Comparison of ENCODE assay signal across 8 cellular contexts in the genomic region with DNA sequence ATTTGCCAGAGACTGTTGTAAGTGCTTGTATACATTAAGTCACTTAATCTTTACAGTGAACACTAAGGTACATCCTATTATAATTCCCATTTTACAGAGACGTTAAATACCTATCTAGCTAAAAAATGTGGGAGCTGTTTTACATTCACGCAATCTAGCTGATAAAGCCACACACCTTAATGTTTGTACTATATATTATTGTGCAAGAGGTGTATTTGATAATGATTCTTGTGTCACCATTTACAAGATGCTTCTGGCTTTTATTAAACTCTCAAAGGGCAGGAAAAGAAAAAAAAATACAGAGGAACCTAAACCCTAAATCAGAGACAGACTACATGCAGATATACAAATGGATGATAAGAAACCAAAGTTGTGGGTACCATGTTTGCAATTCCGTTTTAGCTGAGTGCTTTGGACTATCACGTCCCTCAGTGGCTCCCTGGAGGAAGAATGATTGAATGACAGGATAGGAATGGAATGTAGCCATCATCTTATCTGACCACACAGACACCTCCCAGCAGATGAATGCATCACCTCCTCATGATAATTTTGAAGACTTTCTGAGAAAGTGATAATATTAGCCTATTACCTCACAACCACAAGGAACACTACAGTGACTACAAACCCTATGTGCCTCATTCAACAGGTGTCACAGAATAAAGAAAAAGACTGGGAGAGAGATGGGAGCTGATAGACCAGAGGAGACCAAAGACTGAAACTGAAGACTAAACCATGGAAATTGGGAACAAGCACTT.
DNase-seq lines count a peak whose midpoint lies in the region; ATAC-seq, FAIRE-seq and TF ChIP-seq lines count a peak whose summit lies in the region.

No MANE protein-coding gene starts in this region.

- ATAC-seq in SK-N-SH treated with all-trans-retinoic acid at 6 μM for 48 hours (no peak), gastrocnemius medialis (peak in 1 of 2 donors; percentile 18), GM21825 (IDR thresholded peaks at IDR 0.05; ENCODE audit: unreplicated experiment) (no peak), HG02973 (IDR thresholded peaks at IDR 0.05; ENCODE audit: unreplicated experiment) (no peak)

- H3K9me3 ChIP-seq in gastrocnemius medialis = no peaks in the 10 kb centered on the region

- H3K36me3 ChIP-seq in gastrocnemius medialis = no peaks in the 10 kb centered on the region

- intact Hi-C loops in gastrocnemius medialis (cut with DNase I; ENCODE audit: low total_unique reads) = loop anchor here (1.0 to 10.0 kb wide), 3 partner anchors 159 to 1192 kb away; no protein-coding TSS in a partner anchor

- TF ChIP-seq CTCF in fibroblast of the aortic adventitia (IDR thresholded peaks at IDR 0.05; ENCODE audit: insufficient read depth, low read length) = no peak
- TF ChIP-seq CTCF in gastrocnemius medialis (IDR thresholded peaks at IDR 0.05 in 4 of 5, conservative IDR thresholded peaks at IDR 0.05 in 1 of 5) = no peak

- FAIRE-seq in GM12891 (lab: Jason Lieb, UNC) = no peak

- no peak for TF ChIP-seq POLR2A in gastrocnemius medialis (IDR thresholded peaks at IDR 0.05)
- no peak for TF ChIP-seq POLR2A in GM12891 (IDR thresholded peaks at IDR 0.05; ENCODE audit: low read depth, low read length)

- POLR2A ChIA-PET in HEK293T (lab: Yijun Ruan, JAX) = interaction anchor here (0.7 to 1.2 kb wide), 3 partner anchors 12 to 294 kb away, joined by 3 to 4 read pairs (median 4); no protein-coding TSS in a partner anchor

- CTCF ChIA-PET in HEK293T (lab: Yijun Ruan, JAX) = no interaction called here

- H3K27ac ChIP-seq in gastrocnemius medialis = peak overlapping the region; percentile 80 to 93 (median 89)

- in situ Hi-C loops in gastrocnemius medialis (cut with MboI; ENCODE audit: low sequenced_read_pairs in 4 of 4) = no loop called here

- H3K4me1 ChIP-seq in gastrocnemius medialis = peaks cover 9 to 24% of the 10 kb centered on the region in 2 donors

- H3K4me3 ChIP-seq in fibroblast of the aortic adventitia (ENCODE audit: low read depth, low read length) (no peak overlapping the region), gastrocnemius medialis (peak overlapping the region; percentile 52 to 68 (median 62))

- no peak for DNase-seq in HEK293T (ENCODE audit: extremely low spot score)
- peak; percentile 33 for DNase-seq in fibroblast of the aortic adventitia (ENCODE audit: low read depth)
- no peak for DNase-seq in gastrocnemius medialis
- DNase-seq in NOMO-1 (lab: John Stamatoyannopoulos, UW; ENCODE audit: unreplicated experiment in 2 of 2) = no peak
- no peak for DNase-seq in GM12891 (ENCODE audit: insufficient read length, low spot score)

- no peaks in the 10 kb centered on the region for H3K27me3 ChIP-seq in gastrocnemius medialis

TF ChIP-seq in HEK293T, 16 proteins besides CTCF, POLR2A, EP300 and RAD21:
- no peak for TF ChIP-seq L3MBTL2 (conservative IDR thresholded peaks at IDR 0.05)
- TF ChIP-seq, protein P1, sequence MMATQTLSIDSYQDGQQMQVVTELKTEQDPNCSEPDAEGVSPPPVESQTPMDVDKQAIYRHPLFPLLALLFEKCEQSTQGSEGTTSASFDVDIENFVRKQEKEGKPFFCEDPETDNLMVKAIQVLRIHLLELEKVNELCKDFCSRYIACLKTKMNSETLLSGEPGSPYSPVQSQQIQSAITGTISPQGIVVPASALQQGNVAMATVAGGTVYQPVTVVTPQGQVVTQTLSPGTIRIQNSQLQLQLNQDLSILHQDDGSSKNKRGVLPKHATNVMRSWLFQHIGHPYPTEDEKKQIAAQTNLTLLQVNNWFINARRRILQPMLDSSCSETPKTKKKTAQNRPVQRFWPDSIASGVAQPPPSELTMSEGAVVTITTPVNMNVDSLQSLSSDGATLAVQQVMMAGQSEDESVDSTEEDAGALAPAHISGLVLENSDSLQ (IDR thresholded peaks at IDR 0.05) = peak; percentile 24; the same call in 1 of the 2 replicates

TF ChIP-seq in SK-N-SH treated with all-trans-retinoic acid at 6 μM for 48 hours, 23 proteins besides CTCF, POLR2A, EP300 and RAD21:
- TF ChIP-seq OSR1 (CRISPR knock-in tag; IDR thresholded peaks at IDR 0.05) (no peak), ZNF8 (CRISPR knock-in tag; IDR thresholded peaks at IDR 0.05) (peak; percentile 58; the same call in 1 of the 2 replicates)

TF ChIP-seq in GM12891, 5 proteins besides CTCF, POLR2A, EP300 and RAD21:
- TF ChIP-seq TAF1 (IDR thresholded peaks at IDR 0.05; ENCODE audit: low read depth, low read length) (no peak), POU2F2 (IDR thresholded peaks at IDR 0.05; ENCODE audit: low read depth, low read length) (no peak), PAX5 (IDR thresholded peaks at IDR 0.05; ENCODE audit: insufficient read depth, low read length, severe bottlenecking) (no peak), SPI1 (IDR thresholded peaks at IDR 0.05; ENCODE audit: low read depth, low read length) (no peak), POLR2AphosphoS5 (IDR thresholded peaks at IDR 0.05; ENCODE audit: low read depth, low read length) (no peak)
